8 cellular contexts compared by ENCODE assay signal in the genomic region with DNA sequence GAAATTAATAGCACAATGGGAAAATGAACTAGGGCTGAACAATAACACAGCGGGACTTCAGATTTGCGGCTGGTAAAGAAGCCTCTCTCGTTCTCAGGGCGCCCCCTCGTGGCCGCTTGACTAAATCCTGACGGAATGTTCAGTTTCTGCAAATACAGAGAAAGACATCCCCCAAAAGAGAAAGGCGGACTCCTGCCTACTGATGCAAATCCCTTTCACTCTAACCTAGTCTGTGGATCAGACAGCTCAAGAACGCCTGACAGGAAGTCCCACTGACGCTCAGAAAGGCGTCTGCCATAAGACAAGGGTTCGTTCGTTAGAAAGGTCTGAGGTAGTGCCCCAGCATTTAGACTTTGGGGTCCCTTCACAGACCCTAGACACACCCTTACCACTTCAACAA. TPM values are rescaled to one million over a fixed set of nuclear protein-coding genes. Genes with fewer than 3 reads are reported as not detected.
DNase-seq lines count a peak whose midpoint lies in the region; ATAC-seq, FAIRE-seq and TF ChIP-seq lines count a peak whose summit lies in the region.

No MANE protein-coding gene starts in this region.

- H3K9me3 Mint-ChIP-seq in activated naive CD8-positive, alpha-beta T cell treated with anti-CD3 and anti-CD28 coated beads for 36 hours: no peaks in the 10 kb centered on the region

- H3K27me3 ChIP-seq in pancreas (no peaks in the 10 kb centered on the region), thymus (ENCODE audit: control insufficient read depth, insufficient read depth) (peaks cover 49% of the 10 kb centered on the region)

- peak; percentile 68 to 89 (median 76) for TF ChIP-seq CTCF in pancreas (IDR thresholded peaks at IDR 0.05)

- no peaks in the 10 kb centered on the region for H3K36me3 Mint-ChIP-seq in activated naive CD8-positive, alpha-beta T cell treated with anti-CD3 and anti-CD28 coated beads for 36 hours

- intact Hi-C loops in Right ventricle myocardium superior (cut with DNase I) (loop anchor here (5.0 to 10.0 kb wide), 4 partner anchors 34 to 714 kb away; no protein-coding TSS in a partner anchor), pancreas (cut with DNase I) (loop anchor here in 2 of 3 donors (5.0 to 10.0 kb wide), 3 partner anchors 429 to 711 kb away; no protein-coding TSS in a partner anchor)

- no peak overlapping the region for H3K27ac ChIP-seq in SK-N-MC
- no peak overlapping the region for H3K27ac ChIP-seq in pancreas
- peak overlapping the region; percentile 42 for H3K27ac ChIP-seq in thymus (ENCODE audit: low read depth)

- no peak overlapping the region for H3K9ac ChIP-seq in SK-N-MC (ENCODE audit: insufficient read length)

- ATAC-seq in Right ventricle myocardium superior (ENCODE audit: poor library complexity) (peak; percentile 24), pancreas (peak in 3 of 4 donors; percentile 22 to 49 (median 44)), GM18511 (IDR thresholded peaks at IDR 0.05; ENCODE audit: unreplicated experiment) (no peak)

- H3K36me3 ChIP-seq in SK-N-MC (ENCODE audit: insufficient read depth, low read length) (no peaks in the 10 kb centered on the region), pancreas (no peaks in the 10 kb centered on the region), thymus (ENCODE audit: control insufficient read depth, insufficient read depth) (no peaks in the 10 kb centered on the region)

- 10 to 11% methylated on average over 13 of the region's 13 CpGs for WGBS in pancreas, 2 donors
- 7% methylated on average over 13 of the region's 13 CpGs for WGBS in thymus

- H3K9me3 ChIP-seq in SK-N-MC (ENCODE audit: low read depth, low read length) (no peaks in the 10 kb centered on the region), pancreas (no peaks in the 10 kb centered on the region), thymus (ENCODE audit: control insufficient read depth) (peaks cover 1% of the 10 kb centered on the region)

- DNase-seq in MV-4-11 (lab: John Stamatoyannopoulos, UW): peak; percentile 71
- DNase-seq in SK-N-MC (ENCODE audit: low read depth, low spot score): peak; percentile 64
- DNase-seq in activated naive CD8-positive, alpha-beta T cell treated with anti-CD3 and anti-CD28 coated beads for 36 hours: peak; percentile 55
- peak; percentile 94 for DNase-seq in Right ventricle myocardium superior
- DNase-seq in pancreas: peak; percentile 61 to 98 (median 85)

- H3K4me3 ChIP-seq in SK-N-MC (peak overlapping the region; percentile 55), pancreas (peak overlapping the region in 1 of 4 donors; percentile 17), thymus (ENCODE audit: low read length) (no peak overlapping the region)

- no peak overlapping the region for H3K27ac Mint-ChIP-seq in activated naive CD8-positive, alpha-beta T cell treated with anti-CD3 and anti-CD28 coated beads for 36 hours

- H3K4me1 ChIP-seq in pancreas: peaks cover 0 to 14% (median 4%) of the 10 kb centered on the region in 3 donors
- H3K4me1 ChIP-seq in thymus (ENCODE audit: control insufficient read depth, insufficient read depth, low read length): no peaks in the 10 kb centered on the region

- H3K27me3 Mint-ChIP-seq in activated naive CD8-positive, alpha-beta T cell treated with anti-CD3 and anti-CD28 coated beads for 36 hours: peaks cover 61% of the 10 kb centered on the region

- FAIRE-seq in G401.6 (lab: Jason Lieb, UNC) (peak; percentile 97), pancreas (lab: Jason Lieb, UNC) (peak; percentile 17)

- peaks cover 5% of the 10 kb centered on the region for H3K4me1 Mint-ChIP-seq in activated naive CD8-positive, alpha-beta T cell treated with anti-CD3 and anti-CD28 coated beads for 36 hours

- H3K4me3 Mint-ChIP-seq in activated naive CD8-positive, alpha-beta T cell treated with anti-CD3 and anti-CD28 coated beads for 36 hours: no peak overlapping the region

RNA-seq across cellular contexts. Expression of a gene that starts 2.5 kb away (rescaled TPM):
- total RNA-seq in activated naive CD8-positive, alpha-beta T cell treated with anti-CD3 and anti-CD28 coated beads for 36 hours: not detected
- total RNA-seq in Right ventricle myocardium superior (33.6 TPM), pancreas (1 to 10 TPM; 2.5 to 6.5 (median 2.6) TPM)
- polyA plus RNA-seq in pancreas (1 to 10 TPM; 1.6 to 2.9 TPM), thymus (4.3 TPM)
